8 cellular contexts compared by ENCODE assay signal in genomic region chr2:86836914-86837695, GRCh38. TPM values are rescaled to one million over a fixed set of nuclear protein-coding genes. Genes with fewer than 3 reads are reported as not detected.
A peak's percentile ranks its signal among the peaks of the same experiment; 100 is the strongest.
DNase-seq lines count a peak whose midpoint lies in the region; ATAC-seq and TF ChIP-seq lines count a peak whose summit lies in the region.
"Not testable (repeated sequence)": the region's sequence is repeated elsewhere in the genome, so short reads cannot be mapped to it uniquely, and the experiment has no call there.

No MANE protein-coding gene starts in this region.

- 0 out of 2 replicates have a peak overlapping the region, but pooled peaks have one; percentile 16 for H2AFZ ChIP-seq in PC-9

- not testable (repeated sequence) for H3K4me1 ChIP-seq in PC-9 (replicated peaks; ENCODE audit: insufficient read depth); upper lobe of right lung

- H3K36me3 Mint-ChIP-seq in activated CD8-positive, alpha-beta T cell treated with anti-CD3 and anti-CD28 coated beads for 36 hours (ENCODE audit: low read depth): peaks cover 21% of the 10 kb centered on the region

- peak; percentile 32 for ATAC-seq in activated CD8-positive, alpha-beta T cell treated with anti-CD3 and anti-CD28 coated beads for 36 hours
- ATAC-seq in upper lobe of right lung: peak; percentile 88

- intact Hi-C loops in PC-9 (cut with micrococcal nuclease; ENCODE audit: unreplicated experiment); activated CD8-positive, alpha-beta T cell treated with anti-CD3 and anti-CD28 coated beads for 36 hours (cut with micrococcal nuclease); upper lobe of right lung (cut with DNase I): not testable (repeated sequence)

- H3K9me2 ChIP-seq in PC-9 (ENCODE audit: insufficient read depth): not testable (repeated sequence)

- peaks cover 83% of the 10 kb centered on the region for H3K4me1 Mint-ChIP-seq in activated CD8-positive, alpha-beta T cell treated with anti-CD3 and anti-CD28 coated beads for 36 hours (ENCODE audit: low read depth)

- not testable (repeated sequence) for H3K9me3 ChIP-seq in PC-9 (ENCODE audit: insufficient read depth, low read depth); upper lobe of right lung

- POLR2A ChIA-PET in PC-9 (lab: Charles Lee; ENCODE audit: unreplicated experiment): not testable (repeated sequence)
- POLR2A ChIA-PET in activated CD8-positive, alpha-beta T cell treated with anti-CD3 and anti-CD28 coated beads for 36 hours (lab: Charles Lee): interaction anchor here (0.6 to 1.5 kb wide), 3 partner anchors 10 to 18 kb away, joined by 3 read pairs; no protein-coding TSS in a partner anchor

- not testable (repeated sequence) for H3K36me3 ChIP-seq in PC-9 (ENCODE audit: low read depth); upper lobe of right lung

- H3K79me2 ChIP-seq in PC-9 (ENCODE audit: low read depth): not testable (repeated sequence)

- H3K27me3 Mint-ChIP-seq in activated CD8-positive, alpha-beta T cell treated with anti-CD3 and anti-CD28 coated beads for 36 hours: not testable (repeated sequence)

- H3K9me3 Mint-ChIP-seq in activated CD8-positive, alpha-beta T cell treated with anti-CD3 and anti-CD28 coated beads for 36 hours: not testable (repeated sequence)

- BruUV-seq in PC-9 (replicated peaks; lab: Mats Ljungman, UMichigan): TSS peak; percentile 97

- H3K4me3 Mint-ChIP-seq in activated CD8-positive, alpha-beta T cell treated with anti-CD3 and anti-CD28 coated beads for 36 hours: peak overlapping the region; percentile 64

- DNase-seq in GM04504 (ENCODE audit: low read depth) (peak; percentile 84), PC-9 (peak; percentile 69 to 86), astrocyte of the hippocampus (ENCODE audit: low read depth, low spot score) (peak; percentile 73), fibroblast of the conjunctiva (ENCODE audit: low read depth) (peak; percentile 51), middle frontal gyrus (ENCODE audit: extremely low spot score, low spot score) (peak; percentile 6), upper lobe of right lung (peak; percentile 74)
- DNase-seq in activated CD8-positive, alpha-beta T cell treated with anti-CD3 and anti-CD28 coated beads for 36 hours: peak; percentile 82
- DNase-seq in stimulated activated CD4-positive, alpha-beta T cell treated with anti-CD3 and anti-CD28 coated beads, Interleukin-15, amount 100 ng/mL, for 48 hours (ENCODE audit: low read depth in 2 of 2): peak; percentile 26 to 40

- H3K27me3 ChIP-seq in PC-9 (ENCODE audit: insufficient read depth, low read depth); upper lobe of right lung: not testable (repeated sequence)

- not testable (repeated sequence) for TF ChIP-seq CTCF in PC-9 (conservative IDR thresholded peaks at IDR 0.05); activated CD8-positive, alpha-beta T cell treated with anti-CD3 and anti-CD28 coated beads for 36 hours (IDR thresholded peaks at IDR 0.05); upper lobe of right lung (IDR thresholded peaks at IDR 0.05)

- H3F3A ChIP-seq in PC-9 (ENCODE audit: insufficient read depth, low read depth): not testable (repeated sequence)

- peak overlapping the region; percentile 95 for H3K27ac Mint-ChIP-seq in activated CD8-positive, alpha-beta T cell treated with anti-CD3 and anti-CD28 coated beads for 36 hours

- H4K20me1 ChIP-seq in PC-9 (ENCODE audit: insufficient read depth): not testable (repeated sequence)

- H3K4me2 ChIP-seq in PC-9: peak overlapping the region; percentile 68

- H3K4me3 ChIP-seq in PC-9: peak overlapping the region; percentile 35; the same call in 1 of the 2 replicates
- not testable (repeated sequence) for H3K4me3 ChIP-seq in upper lobe of right lung

- CTCF ChIA-PET in PC-9 (lab: Charles Lee); activated CD8-positive, alpha-beta T cell treated with anti-CD3 and anti-CD28 coated beads for 36 hours (lab: Charles Lee): not testable (repeated sequence)

- peak overlapping the region; percentile 57; the same call in 1 of the 2 replicates for H3K27ac ChIP-seq in PC-9
- not testable (repeated sequence) for H3K27ac ChIP-seq in upper lobe of right lung

RNA-seq across cellular contexts. Expression of gene CD8B, which starts 24.6 kb away (rescaled TPM):
- total RNA-seq in PC-9 (2021) (not detected in 2 replicates), upper lobe of right lung (2.1 TPM)
- 100 to 1,000 TPM; 319 to 321 TPM for total RNA-seq in activated CD8-positive, alpha-beta T cell treated with anti-CD3 and anti-CD28 coated beads for 36 hours

RNA-seq across cellular contexts. Expression of gene CD8A, which starts 46.4 kb away (rescaled TPM):
- total RNA-seq in PC-9 (2021) (0.28 and 0.45 TPM in 2 replicates), upper lobe of right lung (7.4 TPM)
- 100 to 1,000 TPM; 419 to 432 TPM for total RNA-seq in activated CD8-positive, alpha-beta T cell treated with anti-CD3 and anti-CD28 coated beads for 36 hours

Comparison
In these comparisons a context has a peak if more than half of its experiments do, and no peak if none do; other contexts are left out.
1. DNase-seq: peak in every context shown above with its lines; median percentile 84 in GM04504; 82 in activated CD8-positive, alpha-beta T cell treated with anti-CD3 and anti-CD28 coated beads for 36 hours; 78 in PC-9; 74 in upper lobe of right lung; 73 in astrocyte of the hippocampus; 51 in fibroblast of the conjunctiva; 33 in stimulated activated CD4-positive, alpha-beta T cell treated with anti-CD3 and anti-CD28 coated beads, Interleukin-15, amount 100 ng/mL, for 48 hours; 6 in middle frontal gyrus.
2. RNA of gene CD8B, which starts 24.6 kb away (total RNA-seq): 319 to 321 TPM in activated CD8-positive, alpha-beta T cell treated with anti-CD3 and anti-CD28 coated beads for 36 hours; 2.1 TPM in upper lobe of right lung (single experiment) and not detected in PC-9; every median in the first group is over 100 times any median in the second.
3. RNA of gene CD8A, which starts 46.4 kb away (total RNA-seq): 419 to 432 TPM in activated CD8-positive, alpha-beta T cell treated with anti-CD3 and anti-CD28 coated beads for 36 hours; 7.4 TPM in upper lobe of right lung (single experiment) and 0.28 to 0.45 TPM in PC-9; every median in the first group is over 10 times any median in the second.